ENCODE assay signal across 1 cellular context in the genomic region with DNA sequence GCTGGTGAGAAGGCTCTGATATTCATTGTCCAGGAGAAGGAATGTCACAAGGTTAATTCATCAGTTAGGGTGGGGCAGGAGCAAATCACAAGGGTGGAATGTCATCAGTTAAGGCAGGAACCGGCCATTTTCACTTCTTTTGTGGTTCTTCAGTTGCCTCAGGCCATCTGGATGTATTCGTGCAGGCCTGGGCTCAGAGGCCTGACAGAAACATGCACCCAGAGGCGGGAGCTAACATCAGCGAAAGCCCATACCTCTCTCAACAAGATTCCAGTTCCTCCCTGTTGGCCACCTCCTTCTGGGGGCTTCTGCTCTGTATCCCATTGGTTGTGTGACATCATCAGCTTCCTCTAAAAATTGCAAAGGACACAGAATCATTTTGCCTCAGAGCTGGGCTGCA.
TF ChIP-seq lines count a peak whose summit lies in the region.

No MANE protein-coding gene starts in this region.

TF ChIP-seq in K562, 482 proteins besides CTCF, POLR2A, EP300 and RAD21:
- peak; percentile 35; the same call in 1 of the 2 replicates for TF ChIP-seq CBX5 (IDR thresholded peaks at IDR 0.05; ENCODE audit: borderline replicate concordance, low read depth)
- no peak for TF ChIP-seq SMAD4 (CRISPR knock-in tag; conservative IDR thresholded peaks at IDR 0.05)
- no peak for TF ChIP-seq HBP1 (CRISPR knock-in tag; IDR thresholded peaks at IDR 0.05)
- no peak for TF ChIP-seq MTA1 (IDR thresholded peaks at IDR 0.05; ENCODE audit: borderline replicate concordance)
- TF ChIP-seq CEBPZ (IDR thresholded peaks at IDR 0.05; ENCODE audit: borderline replicate concordance, low read depth, low read length) = no peak
- no peak for TF ChIP-seq RBFOX2 (IDR thresholded peaks at IDR 0.05; ENCODE audit: low read depth, low read length)
- no peak for TF ChIP-seq ZFX (CRISPR knock-in tag; IDR thresholded peaks at IDR 0.05)
- no peak for TF ChIP-seq FOXA1 (IDR thresholded peaks at IDR 0.05; ENCODE audit: borderline replicate concordance)
- no peak for TF ChIP-seq HMG20A (CRISPR knock-in tag; conservative IDR thresholded peaks at IDR 0.05)
